1 cellular context compared by ENCODE assay signal in the genomic region with DNA sequence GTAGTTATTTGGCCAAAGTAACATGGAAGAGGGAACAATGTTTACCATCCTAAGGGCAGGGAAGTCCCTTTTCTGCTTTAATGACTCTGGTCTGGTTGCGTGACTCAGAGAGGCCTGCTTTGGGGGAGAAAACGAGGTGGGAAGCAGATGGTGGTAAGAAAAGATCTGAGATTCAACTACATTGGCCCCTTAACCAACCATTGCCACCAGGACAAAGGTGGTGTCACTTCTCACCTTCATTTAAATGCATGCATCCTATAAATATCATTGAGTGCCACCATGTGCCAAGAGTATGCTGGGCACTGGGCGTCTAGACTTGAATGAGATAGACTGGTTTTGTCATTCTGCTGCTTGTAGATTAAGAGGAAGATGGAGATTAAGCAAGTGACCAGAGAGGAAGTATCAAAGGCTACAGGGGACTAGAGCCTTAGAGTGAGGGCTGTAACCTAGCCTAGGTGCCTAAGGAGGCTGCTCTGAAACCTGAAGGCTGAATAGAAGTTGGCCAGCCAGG.
TF ChIP-seq lines count a peak whose summit lies in the region.

No MANE protein-coding gene starts in this region.

TF ChIP-seq in GM23338, 12 proteins besides CTCF, POLR2A, EP300 and RAD21 (continued from another document):
- TF ChIP-seq, protein P1, sequence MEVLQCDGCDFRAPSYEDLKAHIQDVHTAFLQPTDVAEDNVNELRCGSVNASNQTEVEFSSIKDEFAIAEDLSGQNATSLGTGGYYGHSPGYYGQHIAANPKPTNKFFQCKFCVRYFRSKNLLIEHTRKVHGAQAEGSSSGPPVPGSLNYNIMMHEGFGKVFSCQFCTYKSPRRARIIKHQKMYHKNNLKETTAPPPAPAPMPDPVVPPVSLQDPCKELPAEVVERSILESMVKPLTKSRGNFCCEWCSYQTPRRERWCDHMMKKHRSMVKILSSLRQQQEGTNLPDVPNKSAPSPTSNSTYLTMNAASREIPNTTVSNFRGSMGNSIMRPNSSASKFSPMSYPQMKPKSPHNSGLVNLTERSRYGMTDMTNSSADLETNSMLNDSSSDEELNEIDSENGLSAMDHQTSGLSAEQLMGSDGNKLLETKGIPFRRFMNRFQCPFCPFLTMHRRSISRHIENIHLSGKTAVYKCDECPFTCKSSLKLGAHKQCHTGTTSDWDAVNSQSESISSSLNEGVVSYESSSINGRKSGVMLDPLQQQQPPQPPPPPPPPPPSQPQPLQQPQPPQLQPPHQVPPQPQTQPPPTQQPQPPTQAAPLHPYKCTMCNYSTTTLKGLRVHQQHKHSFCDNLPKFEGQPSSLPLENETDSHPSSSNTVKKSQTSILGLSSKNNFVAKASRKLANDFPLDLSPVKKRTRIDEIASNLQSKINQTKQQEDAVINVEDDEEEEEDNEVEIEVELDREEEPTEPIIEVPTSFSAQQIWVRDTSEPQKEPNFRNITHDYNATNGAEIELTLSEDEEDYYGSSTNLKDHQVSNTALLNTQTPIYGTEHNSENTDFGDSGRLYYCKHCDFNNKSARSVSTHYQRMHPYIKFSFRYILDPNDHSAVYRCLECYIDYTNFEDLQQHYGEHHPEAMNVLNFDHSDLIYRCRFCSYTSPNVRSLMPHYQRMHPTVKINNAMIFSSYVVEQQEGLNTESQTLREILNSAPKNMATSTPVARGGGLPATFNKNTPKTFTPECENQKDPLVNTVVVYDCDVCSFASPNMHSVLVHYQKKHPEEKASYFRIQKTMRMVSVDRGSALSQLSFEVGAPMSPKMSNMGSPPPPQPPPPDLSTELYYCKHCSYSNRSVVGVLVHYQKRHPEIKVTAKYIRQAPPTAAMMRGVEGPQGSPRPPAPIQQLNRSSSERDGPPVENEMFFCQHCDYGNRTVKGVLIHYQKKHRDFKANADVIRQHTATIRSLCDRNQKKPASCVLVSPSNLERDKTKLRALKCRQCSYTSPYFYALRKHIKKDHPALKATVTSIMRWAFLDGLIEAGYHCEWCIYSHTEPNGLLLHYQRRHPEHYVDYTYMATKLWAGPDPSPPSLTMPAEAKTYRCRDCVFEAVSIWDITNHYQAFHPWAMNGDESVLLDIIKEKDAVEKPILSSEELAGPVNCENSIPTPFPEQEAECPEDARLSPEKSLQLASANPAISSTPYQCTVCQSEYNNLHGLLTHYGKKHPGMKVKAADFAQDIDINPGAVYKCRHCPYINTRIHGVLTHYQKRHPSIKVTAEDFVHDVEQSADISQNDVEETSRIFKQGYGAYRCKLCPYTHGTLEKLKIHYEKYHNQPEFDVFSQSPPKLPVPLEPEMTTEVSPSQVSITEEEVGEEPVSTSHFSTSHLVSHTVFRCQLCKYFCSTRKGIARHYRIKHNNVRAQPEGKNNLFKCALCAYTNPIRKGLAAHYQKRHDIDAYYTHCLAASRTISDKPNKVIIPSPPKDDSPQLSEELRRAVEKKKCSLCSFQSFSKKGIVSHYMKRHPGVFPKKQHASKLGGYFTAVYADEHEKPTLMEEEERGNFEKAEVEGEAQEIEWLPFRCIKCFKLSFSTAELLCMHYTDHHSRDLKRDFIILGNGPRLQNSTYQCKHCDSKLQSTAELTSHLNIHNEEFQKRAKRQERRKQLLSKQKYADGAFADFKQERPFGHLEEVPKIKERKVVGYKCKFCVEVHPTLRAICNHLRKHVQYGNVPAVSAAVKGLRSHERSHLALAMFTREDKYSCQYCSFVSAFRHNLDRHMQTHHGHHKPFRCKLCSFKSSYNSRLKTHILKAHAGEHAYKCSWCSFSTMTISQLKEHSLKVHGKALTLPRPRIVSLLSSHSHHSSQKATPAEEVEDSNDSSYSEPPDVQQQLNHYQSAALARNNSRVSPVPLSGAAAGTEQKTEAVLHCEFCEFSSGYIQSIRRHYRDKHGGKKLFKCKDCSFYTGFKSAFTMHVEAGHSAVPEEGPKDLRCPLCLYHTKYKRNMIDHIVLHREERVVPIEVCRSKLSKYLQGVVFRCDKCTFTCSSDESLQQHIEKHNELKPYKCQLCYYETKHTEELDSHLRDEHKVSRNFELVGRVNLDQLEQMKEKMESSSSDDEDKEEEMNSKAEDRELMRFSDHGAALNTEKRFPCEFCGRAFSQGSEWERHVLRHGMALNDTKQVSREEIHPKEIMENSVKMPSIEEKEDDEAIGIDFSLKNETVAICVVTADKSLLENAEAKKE (CRISPR knock-in tag; IDR thresholded peaks at IDR 0.05) = no peak
- no peak for TF ChIP-seq POLR2AphosphoS5 (IDR thresholded peaks at IDR 0.05; ENCODE audit: low read depth)
TF ChIP-seq in GM23338: peak in this region for 0.
